7 cellular contexts compared by ENCODE assay signal in genomic region chr14:23379331-23380196, GRCh38. TPM values are rescaled to one million over a fixed set of nuclear protein-coding genes. Genes with fewer than 3 reads are reported as not detected.
DNase-seq lines count a peak whose midpoint lies in the region; ATAC-seq and TF ChIP-seq lines count a peak whose summit lies in the region.

No MANE protein-coding gene starts in this region.

- intact Hi-C loops in left lung (cut with DNase I) = loop anchor here in 1 of 2 donors (10.0 kb wide), 1 partner anchor 55 kb away; the partner anchor contains the start of gene PABPN1

- ATAC-seq in left lung = peak; percentile 98
- no peak for ATAC-seq in HG03135 (IDR thresholded peaks at IDR 0.05; ENCODE audit: unreplicated experiment)

- H3K9me3 ChIP-seq in WERI-Rb-1 (ENCODE audit: severe bottlenecking) (no peaks in the 10 kb centered on the region), left lung (no peaks in the 10 kb centered on the region)

- H3K27me3 ChIP-seq in WERI-Rb-1 (ENCODE audit: insufficient read depth, low read depth, severe bottlenecking) = no peaks in the 10 kb centered on the region
- peaks cover 0 to 36% of the 10 kb centered on the region in 2 donors for H3K27me3 ChIP-seq in left lung

- no peaks in the 10 kb centered on the region for H3K36me3 ChIP-seq in WERI-Rb-1
- no peaks in the 10 kb centered on the region for H3K36me3 ChIP-seq in left lung

- H3K4me1 ChIP-seq in left lung = no peaks in the 10 kb centered on the region

- TF ChIP-seq CTCF in GM12865 (IDR thresholded peaks at IDR 0.05; ENCODE audit: insufficient read depth, low read depth, low read length, missing control alignments) = peak; percentile 98
- peak; percentile 95 for TF ChIP-seq CTCF in WERI-Rb-1 (IDR thresholded peaks at IDR 0.05; ENCODE audit: low read depth, low read length)
- TF ChIP-seq CTCF in left lung (IDR thresholded peaks at IDR 0.05) = peak; percentile 76 to 90

- no peak overlapping the region for H3K27ac ChIP-seq in WERI-Rb-1
- no peak overlapping the region for H3K27ac ChIP-seq in left lung

- in situ Hi-C loops in T47D (cut with HindIII; ENCODE audit: low pct_unique_long_range_greater_than_20kb, low sequenced_read_pairs) = no loop called here

- DNase-seq in GM12865 (ENCODE audit: low read depth) (peak; percentile 68), NCI-H1048 (lab: John Stamatoyannopoulos, UW) (peak; percentile 5), WERI-Rb-1 (peak; percentile 75), T47D (ENCODE audit: low read depth in 1 of 2, low spot score in 1 of 2) (peak; percentile 70 to 77), left lung (peak; percentile 61 to 92)
- DNase-seq in stimulated activated CD8-positive, alpha-beta memory T cell treated with anti-CD3 and anti-CD28 coated beads, Interleukin-12 subunit alpha, Interleukin-12 subunit beta, amount 100 ng/mL, for 1 hour (ENCODE audit: low read depth) = peak; percentile 54

- no peak overlapping the region for H3K4me3 ChIP-seq in GM12865 (ENCODE audit: low read depth, low read length)
- H3K4me3 ChIP-seq in WERI-Rb-1 (ENCODE audit: low read depth, low read length) = no peak overlapping the region
- H3K4me3 ChIP-seq in left lung = no peak overlapping the region

RNA-seq across cellular contexts. Expression of gene CMTM5, which starts 2.7 kb away (rescaled TPM):
- total RNA-seq in left lung = 1 to 10 TPM in 1 of 2 donors, under 1 TPM in 1; 0.71 to 2.0 TPM

RNA-seq across cellular contexts. Expression of gene IL25, which starts 7.0 kb away (rescaled TPM):
- not detected for total RNA-seq in left lung

RNA-seq across cellular contexts. Expression of gene EFS, which starts 14.6 kb away (rescaled TPM):
- total RNA-seq in left lung = 10 to 100 TPM; 15.8 to 17.0 TPM

RNA-seq across cellular contexts. Expression of gene SLC22A17, which starts 26.9 kb away (rescaled TPM):
- 10 to 100 TPM; 13.2 to 27.1 TPM for total RNA-seq in left lung

RNA-seq across cellular contexts. Expression of gene MYH6, which starts 28.5 kb away (rescaled TPM):
- 1 to 10 TPM; 1.4 to 1.5 TPM for total RNA-seq in left lung

Comparison
In these comparisons a context has a peak if more than half of its experiments do, and no peak if none do; other contexts are left out.
1. DNase-seq: peak in every context shown above with its lines; median percentile 76 in left lung; 75 in WERI-Rb-1; 74 in T47D; 68 in GM12865; 54 in stimulated activated CD8-positive, alpha-beta memory T cell treated with anti-CD3 and anti-CD28 coated beads, Interleukin-12 subunit alpha, Interleukin-12 subunit beta, amount 100 ng/mL, for 1 hour; 5 in NCI-H1048.